27 cellular contexts compared by ENCODE assay signal in genomic region chr3:127476936-127477335, GRCh38.
"Had no signal": no experiment of that assay in that cellular context is flagged by ENCODE, and none has a peak within 500 bp of the region (broad histone marks: within the 10 kb centered on the region; RNA-seq: fewer than 3 reads in every experiment).

No MANE protein-coding gene starts in this region.

- H3K36me3 Mint-ChIP-seq: activated naive CD4-positive, alpha-beta T cell treated with anti-CD3 and anti-CD28 coated beads, Interleukin-2, amount 10 ng/mL, durations not matched to agents 7 days and 5 days; activated naive CD8-positive, alpha-beta T cell had no signal

- H3K27ac ChIP-seq: brain microvascular endothelial cell, esophagus muscularis mucosa, foreskin keratinocyte, gastrocnemius medialis had no signal

- H3K36me3 ChIP-seq: brain microvascular endothelial cell, esophagus muscularis mucosa, gastrocnemius medialis had no signal

- H3K27me3 ChIP-seq: brain microvascular endothelial cell, gastrocnemius medialis had no signal

- H3K4me1 Mint-ChIP-seq: activated CD4-positive, alpha-beta memory T cell treated with anti-CD3 and anti-CD28 coated beads, Interleukin-2, amount 10 ng/mL, durations not matched to agents 7 days and 5 days; activated CD4-positive, alpha-beta T cell treated with anti-CD3 and anti-CD28 coated beads for 36 hours; activated CD4-positive, alpha-beta T cell treated with anti-CD3 and anti-CD28 coated beads, Interleukin-2, amount 10 ng/mL, durations not matched to agents 24 days and 14 days; activated naive CD4-positive, alpha-beta T cell treated with anti-CD3 and anti-CD28 coated beads, Interleukin-2, amount 10 ng/mL, durations not matched to agents 7 days and 5 days; central memory CD8-positive, alpha-beta T cell had no signal

- H3K4me3 Mint-ChIP-seq: activated CD4-positive, alpha-beta memory T cell treated with anti-CD3 and anti-CD28 coated beads, Interleukin-2, amount 10 ng/mL, durations not matched to agents 7 days and 5 days; activated CD4-positive, alpha-beta T cell treated with anti-CD3 and anti-CD28 coated beads for 36 hours; activated CD4-positive, alpha-beta T cell treated with anti-CD3 and anti-CD28 coated beads, Interleukin-2, amount 10 ng/mL, durations not matched to agents 24 days and 14 days; activated naive CD4-positive, alpha-beta T cell treated with anti-CD3 and anti-CD28 coated beads, Interleukin-2, amount 10 ng/mL, durations not matched to agents 7 days and 5 days; activated naive CD8-positive, alpha-beta T cell; activated T-cell treated with anti-CD3 and anti-CD28 coated beads, Interleukin-2, amount 50 U/mL, for 24 hours; activated T-cell treated with anti-CD3 and anti-CD28 coated beads, Interleukin-2, amount 50 U/mL, for 72 hours; central memory CD8-positive, alpha-beta T cell; effector memory CD8-positive, alpha-beta T cell had no signal

- DNase-seq: activated CD4-positive, alpha-beta memory T cell treated with anti-CD3 and anti-CD28 coated beads, Interleukin-2, amount 10 ng/mL, durations not matched to agents 7 days and 5 days; activated CD4-positive, alpha-beta T cell treated with anti-CD3 and anti-CD28 coated beads for 36 hours; activated CD4-positive, alpha-beta T cell treated with anti-CD3 and anti-CD28 coated beads, Interleukin-2, amount 10 ng/mL, durations not matched to agents 24 days and 14 days; activated CD4-positive, CD25-positive, alpha-beta regulatory T cell; activated CD4-positive, CD25-positive, alpha-beta regulatory T cell treated with anti-CD3 and anti-CD28 coated beads, Interleukin-2, amount 50 U/mL, for 72 hours; activated CD8-positive, alpha-beta memory T cell treated with anti-CD3 and anti-CD28 coated beads, Interleukin-2, amount 50 U/mL, for 48 hours; activated gamma-delta T cell; activated naive CD4-positive, alpha-beta T cell; activated naive CD4-positive, alpha-beta T cell treated with anti-CD3 and anti-CD28 coated beads, Interleukin-2, amount 10 ng/mL, durations not matched to agents 7 days and 5 days; activated T-cell treated with anti-CD3 and anti-CD28 coated beads for 4 hours; activated T-cell treated with anti-CD3 and anti-CD28 coated beads, Interleukin-2, amount 50 U/mL, for 24 hours; activated T-cell treated with anti-CD3 and anti-CD28 coated beads, Interleukin-2, amount 50 U/mL, for 72 hours; amniotic stem cell; anterior cingulate cortex; brain microvascular endothelial cell; cortex of kidney; dermis blood vessel endothelial cell; effector CD4-positive, alpha-beta T cell; effector memory CD8-positive, alpha-beta T cell; erythroblast; foreskin keratinocyte; gastrocnemius medialis; glutamatergic neuron; T-helper 2 cell had no signal

- H3K27ac Mint-ChIP-seq: activated CD4-positive, alpha-beta memory T cell treated with anti-CD3 and anti-CD28 coated beads, Interleukin-2, amount 10 ng/mL, durations not matched to agents 7 days and 5 days; activated CD4-positive, alpha-beta T cell treated with anti-CD3 and anti-CD28 coated beads for 36 hours; activated CD4-positive, alpha-beta T cell treated with anti-CD3 and anti-CD28 coated beads, Interleukin-2, amount 10 ng/mL, durations not matched to agents 24 days and 14 days; activated naive CD4-positive, alpha-beta T cell treated with anti-CD3 and anti-CD28 coated beads, Interleukin-2, amount 10 ng/mL, durations not matched to agents 7 days and 5 days; activated naive CD8-positive, alpha-beta T cell; activated T-cell treated with anti-CD3 and anti-CD28 coated beads, Interleukin-2, amount 50 U/mL, for 24 hours; activated T-cell treated with anti-CD3 and anti-CD28 coated beads, Interleukin-2, amount 50 U/mL, for 72 hours; effector memory CD8-positive, alpha-beta T cell had no signal

- H3K9me3 ChIP-seq: esophagus muscularis mucosa, gastrocnemius medialis had no signal

- H3K4me3 ChIP-seq: esophagus muscularis mucosa, gastrocnemius medialis had no signal

- H3K9me3 Mint-ChIP-seq: activated CD4-positive, alpha-beta memory T cell treated with anti-CD3 and anti-CD28 coated beads, Interleukin-2, amount 10 ng/mL, durations not matched to agents 7 days and 5 days; activated CD4-positive, alpha-beta T cell treated with anti-CD3 and anti-CD28 coated beads, Interleukin-2, amount 10 ng/mL, durations not matched to agents 24 days and 14 days; activated naive CD4-positive, alpha-beta T cell treated with anti-CD3 and anti-CD28 coated beads, Interleukin-2, amount 10 ng/mL, durations not matched to agents 7 days and 5 days; activated T-cell treated with anti-CD3 and anti-CD28 coated beads, Interleukin-2, amount 50 U/mL, for 24 hours; activated T-cell treated with anti-CD3 and anti-CD28 coated beads, Interleukin-2, amount 50 U/mL, for 72 hours; central memory CD8-positive, alpha-beta T cell; effector memory CD8-positive, alpha-beta T cell had no signal

- H3K4me1 ChIP-seq: esophagus muscularis mucosa, foreskin keratinocyte, gastrocnemius medialis had no signal
